ENCODE assay signal across 15 cellular contexts in genomic region chr1:64944913-64945312, GRCh38. TPM values are rescaled to one million over a fixed set of nuclear protein-coding genes. Genes with fewer than 3 reads are reported as not detected.
DNase-seq lines count a peak whose midpoint lies in the region; ATAC-seq, FAIRE-seq and TF ChIP-seq lines count a peak whose summit lies in the region.
"Had no signal": no experiment of that assay in that cellular context is flagged by ENCODE, and none has a peak within 500 bp of the region (broad histone marks: within the 10 kb centered on the region; RNA-seq: fewer than 3 reads in every experiment).

No MANE protein-coding gene starts in this region.

- intact Hi-C loops in psoas muscle (cut with DNase I), result no loop called here

- no peaks in the 10 kb centered on the region for H3K27me3 Mint-ChIP-seq in CD4-positive, CD25-positive, alpha-beta regulatory T cell

- CTCF ChIA-PET in H1 (lab: Charles Lee; ENCODE audit: partially characterized antibody), result no interaction called here

- H2BK5ac ChIP-seq in H1 (ENCODE audit: low read depth, low read length), result no peak overlapping the region

- no peak for TF ChIP-seq RAD21 in H1 (IDR thresholded peaks at IDR 0.05 in 1 of 2, conservative IDR thresholded peaks at IDR 0.05 in 1 of 2; ENCODE audit: low read depth in 2 of 2, low read length in 2 of 2)

- no peak overlapping the region for H2BK15ac ChIP-seq in H1 (ENCODE audit: low read length)

- no peaks in the 10 kb centered on the region for H4K20me1 ChIP-seq in H1 (replicated peaks in 1 of 2; ENCODE audit: control insufficient read depth in 1 of 2, insufficient read depth in 2 of 2, low read length in 2 of 2)

- H3K9me3 ChIP-seq in CD4-positive, CD25-positive, alpha-beta regulatory T cell (ENCODE audit: control insufficient read depth in 2 of 2, low read length in 2 of 2), result no peaks in the 10 kb centered on the region
- H3K9me3 ChIP-seq in H1 (ENCODE audit: insufficient read depth in 2 of 2, low read depth in 1 of 2, low read length in 1 of 2) (no peaks in the 10 kb centered on the region), psoas muscle (no peaks in the 10 kb centered on the region)
- H3K9me3 ChIP-seq: A549 had no signal

- no peaks in the 10 kb centered on the region for H3K27me3 ChIP-seq in CD4-positive, CD25-positive, alpha-beta regulatory T cell (ENCODE audit: control insufficient read depth, insufficient read depth, low read length)
- H3K27me3 ChIP-seq in H1 (replicated peaks in 1 of 4; ENCODE audit: control insufficient read depth in 3 of 4, extremely low read depth in 1 of 4, insufficient read depth in 3 of 4, low read length in 3 of 4) (no peaks in the 10 kb centered on the region), psoas muscle (ENCODE audit: insufficient read depth in 3 of 3, low read length in 2 of 3) (no peaks in the 10 kb centered on the region)
- H3K27me3 ChIP-seq: BLaER1 had no signal

- TF ChIP-seq POLR2A in H1 (IDR thresholded peaks at IDR 0.05; ENCODE audit: control extremely low read depth in 1 of 2, low read depth in 2 of 2, low read length in 2 of 2), result no peak

- peaks cover 2% of the 10 kb centered on the region; the same call in 1 of the 2 replicates for H3K79me1 ChIP-seq in H1 (ENCODE audit: low read depth, low read length)

- no peak overlapping the region for H3K27ac ChIP-seq in CD4-positive, CD25-positive, alpha-beta regulatory T cell (ENCODE audit: insufficient read depth, low read length, poor library complexity, severe bottlenecking)
- H3K27ac ChIP-seq in H1 (ENCODE audit: low read depth, low read length), result no peak overlapping the region
- H3K27ac ChIP-seq in psoas muscle, result peak overlapping the region; percentile 64
- H3K27ac ChIP-seq: A549, BLaER1 had no signal

- no peak overlapping the region for H4K5ac ChIP-seq in H1 (ENCODE audit: insufficient read length, low read depth, low read length)

- H3K4ac ChIP-seq in H1 (replicated peaks; ENCODE audit: insufficient read length, low read depth, low read length), result no peak overlapping the region

- H3K23ac ChIP-seq in H1 (ENCODE audit: insufficient read length), result no peak overlapping the region

- POLR2A ChIA-PET in H1 (lab: Charles Lee; ENCODE audit: partially characterized antibody), result no interaction called here

- DNase-seq in CD4-positive, CD25-positive, alpha-beta regulatory T cell, result no peak
- DNase-seq in H1 (ENCODE audit: low read depth in 1 of 2, low spot score in 2 of 2) (no peak), psoas muscle (no peak), GM20000 (ENCODE audit: low spot score) (no peak)
- DNase-seq in activated naive CD4-positive, alpha-beta T cell treated with Interleukin-2 at 50 U/mL for 16 hours, result no peak
- no peak for DNase-seq in activated T-cell treated with anti-CD3 and anti-CD28 coated beads, Interleukin-2, amount 50 U/mL, for 48 hours
- DNase-seq: Calu3, DMS 273 treated with DMSO at 0.1 percent for 48 hours, HCEC 1CT, HFFc6 had no signal

- H3K18ac ChIP-seq in H1 (ENCODE audit: extremely low read depth, low read length), result no peak overlapping the region

- no peak overlapping the region; the same call in 1 of the 2 replicates for H2AK5ac ChIP-seq in H1 (ENCODE audit: low read depth, low read length)

- peak overlapping the region; percentile 46 for H4K91ac ChIP-seq in H1 (replicated peaks; ENCODE audit: insufficient read length, low read length)

- H3K4me1 ChIP-seq in CD4-positive, CD25-positive, alpha-beta regulatory T cell (ENCODE audit: control insufficient read depth, insufficient read depth, low read length, poor library complexity, severe bottlenecking), result peaks cover 82% of the 10 kb centered on the region
- H3K4me1 ChIP-seq in H1 (replicated peaks in 1 of 4; ENCODE audit: control insufficient read depth in 3 of 4, insufficient read depth in 4 of 4, low read length in 3 of 4) (no peaks in the 10 kb centered on the region), psoas muscle (peaks cover 91% of the 10 kb centered on the region)

- no peaks in the 10 kb centered on the region for H3K9me3 Mint-ChIP-seq in CD4-positive, CD25-positive, alpha-beta regulatory T cell
- H3K9me3 Mint-ChIP-seq: HFFc6 had no signal

- ATAC-seq in CD4-positive, CD25-positive, alpha-beta regulatory T cell (ENCODE audit: low read depth in 2 of 2), result no peak
- peak; percentile 48 to 70 (median 60) for ATAC-seq in psoas muscle
- ATAC-seq: A549, GM12878, HepG2 had no signal

- whole genome bisulfite sequencing in H1 (ENCODE audit: extremely low coverage in 1 of 2, insufficient coverage in 1 of 2, insufficient read length in 1 of 2, insufficient replicate concordance in 2 of 2, low coverage in 1 of 2, low lambda C conversion rate in 2 of 2, missing lambda C conversion rate in 1 of 2), 2 experiments, result 95% methylated on average over 6 of the region's 6 CpGs; no CpG with 5 or more reads in 1 of the 2 experiments
- 34 to 68% (median 45%) methylated on average over 6 of the region's 6 CpGs for WGBS in psoas muscle, 3 donors

- peaks cover 0 to 7% of the 10 kb centered on the region in 2 experiments; a peak in 2 of 4 replicates for H3K79me2 ChIP-seq in H1 (ENCODE audit: control insufficient read depth in 1 of 2, insufficient read depth in 2 of 2, low read length in 2 of 2)

- H2BK120ac ChIP-seq in H1 (replicated peaks; ENCODE audit: low read depth, low read length), result no peak overlapping the region

- H2AFZ ChIP-seq in H1 (ENCODE audit: low read length), result no peak overlapping the region

- H3K27ac Mint-ChIP-seq in CD4-positive, CD25-positive, alpha-beta regulatory T cell, result no peak overlapping the region
- H3K27ac Mint-ChIP-seq: HFFc6 had no signal

- peaks cover 9% of the 10 kb centered on the region for H3K36me3 ChIP-seq in CD4-positive, CD25-positive, alpha-beta regulatory T cell (ENCODE audit: control insufficient read depth, insufficient read depth, low read length)
- H3K36me3 ChIP-seq in H1 (ENCODE audit: control insufficient read depth in 2 of 4, insufficient read depth in 4 of 4, low read length in 3 of 4), result no peaks in the 10 kb centered on the region
- H3K36me3 ChIP-seq in psoas muscle (ENCODE audit: insufficient read depth in 1 of 2, low read depth in 1 of 2), result no peaks in the 10 kb centered on the region

- H3K9ac ChIP-seq in H1 (replicated peaks in 1 of 4; ENCODE audit: extremely low read depth in 1 of 4, low read depth in 3 of 4, low read length in 3 of 4), result no peak overlapping the region
- H3K9ac ChIP-seq: BLaER1 had no signal

- FAIRE-seq in H1 (lab: Jason Lieb, UNC), result no peak
- FAIRE-seq: A549, GM12878, GM18507, HepG2 had no signal

- H3K23me2 ChIP-seq in H1 (ENCODE audit: low read depth, low read length), result no peaks in the 10 kb centered on the region

- peaks cover 61 to 89% (median 67%) of the 10 kb centered on the region in 4 donors for H3K4me1 Mint-ChIP-seq in CD4-positive, CD25-positive, alpha-beta regulatory T cell

- H2BK12ac ChIP-seq in H1 (ENCODE audit: low read depth, low read length), result no peak overlapping the region

- H3K4me3 Mint-ChIP-seq in CD4-positive, CD25-positive, alpha-beta regulatory T cell, result peak overlapping the region in 2 of 4 donors; percentile 17 to 67
- H3K4me3 Mint-ChIP-seq: HFFc6 had no signal

- TF ChIP-seq CTCF in H1 (IDR thresholded peaks at IDR 0.05; ENCODE audit: control extremely low read depth in 1 of 3, insufficient read depth in 1 of 3, low read depth in 1 of 3, low read length in 3 of 3), result no peak
- no peak for TF ChIP-seq CTCF in psoas muscle (IDR thresholded peaks at IDR 0.05)
- TF ChIP-seq CTCF in GM20000 (IDR thresholded peaks at IDR 0.05; ENCODE audit: extremely low read depth, missing control alignments), result no peak

- H3K14ac ChIP-seq in H1 (ENCODE audit: insufficient read length), result no peak overlapping the region

- no peak overlapping the region for H2BK20ac ChIP-seq in H1 (ENCODE audit: low read length)

- no peak for TF ChIP-seq EP300 in H1 (IDR thresholded peaks at IDR 0.05; ENCODE audit: borderline replicate concordance in 1 of 2, low read depth in 2 of 2, low read length in 2 of 2)

- peaks cover 8% of the 10 kb centered on the region for H3K36me3 Mint-ChIP-seq in CD4-positive, CD25-positive, alpha-beta regulatory T cell

- no peak overlapping the region for H4K8ac ChIP-seq in H1 (ENCODE audit: extremely low read depth, insufficient read depth, low read length)

- H3K56ac ChIP-seq in H1 (replicated peaks; ENCODE audit: insufficient read length, low read depth, low read length), result no peak overlapping the region

- no peak overlapping the region for H3K4me2 ChIP-seq in H1 (ENCODE audit: insufficient read depth in 1 of 2, low read depth in 2 of 2, low read length in 2 of 2)
- H3K4me2 ChIP-seq: A549, BLaER1 had no signal

- peak overlapping the region; percentile 0 for H3K4me3 ChIP-seq in CD4-positive, CD25-positive, alpha-beta regulatory T cell (ENCODE audit: low read depth, low read length)
- H3K4me3 ChIP-seq in H1 (ENCODE audit: extremely low read depth in 1 of 4, insufficient read depth in 2 of 4, low read depth in 3 of 4, low read length in 4 of 4) (no peak overlapping the region), psoas muscle (no peak overlapping the region)
- H3K4me3 ChIP-seq: A549, BLaER1, GM12878 had no signal

TF ChIP-seq in H1, 55 proteins besides CTCF, POLR2A, EP300 and RAD21:
- no peak for TF ChIP-seq CHD2 (IDR thresholded peaks at IDR 0.05; ENCODE audit: low read length)
- TF ChIP-seq MAFK (IDR thresholded peaks at IDR 0.05; ENCODE audit: low read depth, low read length), result no peak

RNA-seq across cellular contexts. Expression of gene JAK1, which starts 21.4 kb away (rescaled TPM):
- 333 TPM for total RNA-seq in CD4-positive, CD25-positive, alpha-beta regulatory T cell
- 100 to 1,000 TPM; 215 to 231 (median 223) TPM for polyA plus RNA-seq in CD4-positive, CD25-positive, alpha-beta regulatory T cell
- 22.5 and 24.5 TPM in 2 replicates for total RNA-seq in H1 (2021; fragmentation: NEBNext Ultra II Directional; extraction: Animal tissue kit (Norgen Biotek cat#: 25700))
- 7.3 and 7.8 TPM in 2 replicates for polyA plus RNA-seq in H1 (2011; rRNA removed)
- 8.5 TPM for polyA plus RNA-seq in H1 (2011; cell fraction: cytosol; rRNA removed)
- polyA plus RNA-seq in H1 (2011; cell fraction: nucleus; rRNA removed), result 11.7 TPM
- polyA plus RNA-seq in H1 (2012, experiment 1 of 2), result 10.6 to 13.5 TPM (median 12.2 TPM) in 4 replicates
- 1.0 TPM for polyA plus RNA-seq in H1 (2012, experiment 2 of 2)
- 10.1 TPM for polyA plus RNA-seq in H1 (2013, experiment 1 of 2)
- 10.1 TPM for polyA plus RNA-seq in H1 (2013, experiment 2 of 2)
- polyA minus RNA-seq in H1 (2011; rRNA and poly(A)+ RNA removed), result 16.5 and 28.6 TPM in 2 replicates
- 15.0 TPM for polyA minus RNA-seq in H1 (2011; cell fraction: cytosol; rRNA and poly(A)+ RNA removed)
- 33.7 TPM for polyA minus RNA-seq in H1 (2011; cell fraction: nucleus; rRNA and poly(A)+ RNA removed)
- 100 to 1,000 TPM; 101 to 137 (median 119) TPM for total RNA-seq in psoas muscle
- polyA plus RNA-seq in psoas muscle, result 10 to 100 TPM; 33.7 to 80.3 (median 34.0) TPM

Comparison
In these comparisons a context has a peak if more than half of its experiments do, and no peak if none do; other contexts are left out.
1. ATAC-seq: peak in psoas muscle (4 of 4); none in CD4-positive, CD25-positive, alpha-beta regulatory T cell (0 of 2).